26 cellular contexts compared by ENCODE assay signal in the genomic region with DNA sequence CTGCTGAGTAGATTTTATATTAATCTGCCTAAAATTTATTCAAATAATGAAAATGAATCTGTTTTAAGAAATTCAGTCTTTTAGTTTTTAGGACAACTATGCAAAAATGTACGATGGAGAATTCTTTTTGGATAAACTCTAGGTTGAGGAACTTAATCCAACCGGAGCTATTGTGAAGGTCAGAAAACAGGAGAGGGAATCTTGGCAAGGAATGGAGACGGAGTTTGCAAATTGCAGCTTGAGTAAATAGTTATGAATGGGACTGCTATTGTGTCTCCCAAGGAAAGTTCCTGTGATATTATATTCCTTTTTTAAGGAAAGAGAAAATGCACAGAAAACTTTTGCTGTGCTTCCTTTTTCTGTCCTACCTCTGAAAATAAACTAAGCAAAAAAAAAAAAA.
DNase-seq lines count a peak whose midpoint lies in the region; ATAC-seq and TF ChIP-seq lines count a peak whose summit lies in the region.
"Had no signal": no experiment of that assay in that cellular context is flagged by ENCODE, and none has a peak within 500 bp of the region (broad histone marks: within the 10 kb centered on the region; RNA-seq: fewer than 3 reads in every experiment).

No MANE protein-coding gene starts in this region.

- H3K4me3 Mint-ChIP-seq in naive thymus-derived CD4-positive, alpha-beta T cell, result peak overlapping the region in 4 of 10 donors; percentile 52 to 78 (median 58)
- no peak overlapping the region for H3K4me3 Mint-ChIP-seq in progenitor cell of endocrine pancreas (ENCODE audit: low read depth)
- H3K4me3 Mint-ChIP-seq: B cell had no signal

- H3K4me3 ChIP-seq in colonic mucosa (no peak overlapping the region), GM23248 (no peak overlapping the region), tibial nerve (no peak overlapping the region)
- no peak overlapping the region for H3K4me3 ChIP-seq in naive thymus-derived CD4-positive, alpha-beta T cell (ENCODE audit: low read length)
- H3K4me3 ChIP-seq: MG63, Peyer's patch, thoracic aorta had no signal

- H3K9me3 ChIP-seq in colonic mucosa (no peaks in the 10 kb centered on the region), GM23248 (ENCODE audit: low read depth) (no peaks in the 10 kb centered on the region), tibial nerve (no peaks in the 10 kb centered on the region)
- no peaks in the 10 kb centered on the region for H3K9me3 ChIP-seq in naive thymus-derived CD4-positive, alpha-beta T cell (ENCODE audit: control insufficient read depth in 2 of 3, low read length in 3 of 3)
- H3K9me3 ChIP-seq: MG63, Peyer's patch, thoracic aorta had no signal

- in situ Hi-C loops in GM23248 (cut with MboI), result no loop called here

- H3K9ac ChIP-seq in colonic mucosa (ENCODE audit: low read depth in 2 of 2, low read length in 2 of 2) (no peak overlapping the region), GM23248 (no peak overlapping the region)

- peaks cover 5% of the 10 kb centered on the region for H3K4me1 ChIP-seq in colonic mucosa
- peaks cover 50 to 60% of the 10 kb centered on the region in 2 donors for H3K4me1 ChIP-seq in naive thymus-derived CD4-positive, alpha-beta T cell (ENCODE audit: control insufficient read depth in 2 of 2, insufficient read depth in 2 of 2, low read length in 2 of 2)
- H3K4me1 ChIP-seq in GM23248 (ENCODE audit: insufficient read depth), result no peaks in the 10 kb centered on the region
- peaks cover 0 to 14% (median 0%) of the 10 kb centered on the region in 4 donors for H3K4me1 ChIP-seq in tibial nerve

- H3K27ac ChIP-seq in colonic mucosa (peak overlapping the region; percentile 18), GM23248 (no peak overlapping the region), tibial nerve (no peak overlapping the region)
- peak overlapping the region; percentile 39 for H3K27ac ChIP-seq in naive thymus-derived CD4-positive, alpha-beta T cell (ENCODE audit: low read depth, low read length)
- H3K27ac ChIP-seq: Peyer's patch, thoracic aorta had no signal

- no peak overlapping the region for H2AFZ ChIP-seq in GM23248

- POLR2A ChIA-PET in naive thymus-derived CD4-positive, alpha-beta T cell (lab: Charles Lee), result interaction anchor here (0.6 to 1.6 kb wide), 3 partner anchors 12 to 76 kb away, joined by 3 to 5 read pairs (median 4); no protein-coding TSS in a partner anchor

- peak overlapping the region; percentile 46 to 93 for H3K27ac Mint-ChIP-seq in activated naive CD4-positive, alpha-beta T cell treated with anti-CD3 and anti-CD28 coated beads, Interleukin-2, amount 50 U/mL, for 72 hours
- H3K27ac Mint-ChIP-seq in naive thymus-derived CD4-positive, alpha-beta T cell, result peak overlapping the region in 8 of 9 donors; percentile 33 to 98 (median 93)
- H3K27ac Mint-ChIP-seq in progenitor cell of endocrine pancreas, result no peak overlapping the region
- H3K27ac Mint-ChIP-seq: B cell had no signal

- no peak for TF ChIP-seq CTCF in colonic mucosa (IDR thresholded peaks at IDR 0.05)
- TF ChIP-seq CTCF in progenitor cell of endocrine pancreas (IDR thresholded peaks at IDR 0.05; ENCODE audit: unreplicated experiment), result no peak
- TF ChIP-seq CTCF in tibial nerve (IDR thresholded peaks at IDR 0.05), result no peak

- no peak for DNase-seq in activated naive CD4-positive, alpha-beta T cell treated with anti-CD3 and anti-CD28 coated beads, Interleukin-2, amount 50 U/mL, for 72 hours (ENCODE audit: low spot score in 2 of 2)
- no peak for DNase-seq in activated naive CD4-positive, alpha-beta T cell treated with Interleukin-2 at 50 U/mL for 16 hours
- DNase-seq in colonic mucosa, result no peak
- DNase-seq in naive thymus-derived CD4-positive, alpha-beta T cell, result no peak
- DNase-seq in progenitor cell of endocrine pancreas (ENCODE audit: low spot score, unreplicated experiment), result no peak
- no peak for DNase-seq in GM23248
- DNase-seq in tibial nerve (ENCODE audit: low spot score in 2 of 2), result no peak
- DNase-seq in MV-4-11 (lab: John Stamatoyannopoulos, UW), result no peak
- DNase-seq: activated CD4-positive, alpha-beta T cell treated with anti-CD3 and anti-CD28 coated beads, Interleukin-2, amount 50 U/mL, for 1 hour; DND-41; HCEC 1CT; KBM-7; left ventricle myocardium superior; MG63; midbrain; NCI-H2081; NCI-H226; NCI-H69; Peyer's patch; SIG-M5; stimulated activated CD4-positive, alpha-beta T cell treated with anti-CD3 and anti-CD28 coated beads, Interleukin-4, amount 100 ng/mL, for 4 hours; stimulated activated naive CD4-positive, alpha-beta T cell treated with Interleukin-2 at 50 U/mL for 16 hours; T1000 had no signal

- no peak for TF ChIP-seq POLR2A in tibial nerve (IDR thresholded peaks at IDR 0.05)

- H3K4me2 ChIP-seq in GM23248 (ENCODE audit: unreplicated experiment), result no peak overlapping the region

- no peaks in the 10 kb centered on the region for H3F3A ChIP-seq in GM23248 (ENCODE audit: insufficient read depth)

- H3K27me3 Mint-ChIP-seq in naive thymus-derived CD4-positive, alpha-beta T cell, result no peaks in the 10 kb centered on the region
- no peaks in the 10 kb centered on the region for H3K27me3 Mint-ChIP-seq in progenitor cell of endocrine pancreas
- H3K27me3 Mint-ChIP-seq: B cell had no signal

- WGBS in GM23248 (ENCODE audit: low coverage in 1 of 2, low lambda C conversion rate in 2 of 2, missing lambda C conversion rate in 2 of 2), 2 experiments, result 44 to 45% methylated on average over 3 of the region's 3 CpGs
- 39 to 42% methylated on average over 3 of the region's 3 CpGs for WGBS in tibial nerve, 2 donors

- H3K4me1 Mint-ChIP-seq in naive thymus-derived CD4-positive, alpha-beta T cell, result peaks cover 61 to 93% (median 83%) of the 10 kb centered on the region in 7 donors
- peaks cover 4% of the 10 kb centered on the region for H3K4me1 Mint-ChIP-seq in progenitor cell of endocrine pancreas (ENCODE audit: low read depth)

- no peaks in the 10 kb centered on the region for H3K79me2 ChIP-seq in GM23248 (ENCODE audit: insufficient read depth)

- H4K20me1 ChIP-seq in GM23248 (ENCODE audit: insufficient read depth), result no peaks in the 10 kb centered on the region

- TF ChIP-seq EP300 in tibial nerve (IDR thresholded peaks at IDR 0.05), result no peak

- intact Hi-C loops in colonic mucosa (cut with DNase I), result no loop called here
- intact Hi-C loops in naive thymus-derived CD4-positive, alpha-beta T cell (cut with micrococcal nuclease), result loop anchor here (5.0 kb wide), 4 partner anchors 51 to 1306 kb away; a partner anchor contains a TSS

- ATAC-seq in activated naive CD4-positive, alpha-beta T cell treated with anti-CD3 and anti-CD28 coated beads, Interleukin-2, amount 50 U/mL, for 72 hours, result no peak
- ATAC-seq in naive thymus-derived CD4-positive, alpha-beta T cell, result no peak
- ATAC-seq: left ventricle myocardium superior, sciatic nerve had no signal

- H3K9me3 Mint-ChIP-seq in activated naive CD4-positive, alpha-beta T cell treated with anti-CD3 and anti-CD28 coated beads, Interleukin-2, amount 50 U/mL, for 72 hours, result peaks cover 11 to 15% of the 10 kb centered on the region in 2 donors
- peaks cover 0 to 6% (median 0%) of the 10 kb centered on the region in 11 donors for H3K9me3 Mint-ChIP-seq in naive thymus-derived CD4-positive, alpha-beta T cell
- no peaks in the 10 kb centered on the region for H3K9me3 Mint-ChIP-seq in progenitor cell of endocrine pancreas (ENCODE audit: low read depth)

- H3K27me3 ChIP-seq in colonic mucosa, result no peaks in the 10 kb centered on the region
- no peaks in the 10 kb centered on the region for H3K27me3 ChIP-seq in naive thymus-derived CD4-positive, alpha-beta T cell (ENCODE audit: control insufficient read depth in 2 of 2, insufficient read depth in 2 of 2, low read length in 2 of 2)
- no peaks in the 10 kb centered on the region for H3K27me3 ChIP-seq in GM23248 (replicated peaks; ENCODE audit: insufficient read depth)
- no peaks in the 10 kb centered on the region for H3K27me3 ChIP-seq in tibial nerve
- H3K27me3 ChIP-seq: MG63, Peyer's patch had no signal

- no peaks in the 10 kb centered on the region for H3K9me2 ChIP-seq in GM23248 (ENCODE audit: insufficient read depth)

- H3K36me3 ChIP-seq in colonic mucosa, result no peaks in the 10 kb centered on the region
- no peaks in the 10 kb centered on the region for H3K36me3 ChIP-seq in naive thymus-derived CD4-positive, alpha-beta T cell (ENCODE audit: control insufficient read depth in 2 of 3, insufficient read depth in 3 of 3, low read length in 3 of 3)
- H3K36me3 ChIP-seq in GM23248 (ENCODE audit: low read depth), result no peaks in the 10 kb centered on the region
- H3K36me3 ChIP-seq in tibial nerve, result no peaks in the 10 kb centered on the region
- H3K36me3 ChIP-seq: MG63, Peyer's patch, thoracic aorta had no signal

- CTCF ChIA-PET in naive thymus-derived CD4-positive, alpha-beta T cell (lab: Charles Lee), result interaction anchor here (1.0 to 3.7 kb wide), 2 partner anchors 67 to 72 kb away, joined by 3 to 20 read pairs; a partner anchor contains a TSS

- peaks cover 9 to 40% of the 10 kb centered on the region in 2 donors for H3K36me3 Mint-ChIP-seq in activated naive CD4-positive, alpha-beta T cell treated with anti-CD3 and anti-CD28 coated beads, Interleukin-2, amount 50 U/mL, for 72 hours
- H3K36me3 Mint-ChIP-seq in naive thymus-derived CD4-positive, alpha-beta T cell, result peaks cover 7 to 53% (median 23%) of the 10 kb centered on the region in 5 donors
- no peaks in the 10 kb centered on the region for H3K36me3 Mint-ChIP-seq in progenitor cell of endocrine pancreas (ENCODE audit: insufficient read depth)

Comparison
In these comparisons a context has a peak if more than half of its experiments do, and no peak if none do; other contexts are left out.
1. H3K27ac ChIP-seq: peak in colonic mucosa (single experiment) and naive thymus-derived CD4-positive, alpha-beta T cell (single experiment); none in GM23248 (single experiment) and tibial nerve (0 of 4).